2 cellular contexts compared by ENCODE assay signal in the genomic region with DNA sequence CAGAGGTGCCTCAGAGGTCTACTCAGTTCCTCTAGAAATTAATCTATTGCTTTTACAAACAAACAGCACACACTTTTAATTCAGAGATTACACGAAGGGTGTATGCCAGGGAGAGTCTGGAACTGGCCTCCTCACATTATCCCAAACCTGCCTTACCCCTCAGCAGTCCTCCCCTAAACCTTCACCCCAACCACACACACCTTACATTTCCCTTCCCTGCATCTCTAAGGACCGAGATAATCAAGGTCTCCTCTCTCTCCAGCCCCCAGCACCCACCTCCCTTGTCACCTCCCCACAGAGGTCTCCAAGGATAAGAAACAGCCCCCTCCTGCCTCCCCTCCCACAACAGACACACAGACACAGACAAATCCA.
TF ChIP-seq lines count a peak whose summit lies in the region.

No MANE protein-coding gene starts in this region.

TF ChIP-seq in GM23338, 12 proteins besides CTCF, POLR2A, EP300 and RAD21 (continues in another document):
- TF ChIP-seq ZNF114 (CRISPR knock-in tag; IDR thresholded peaks at IDR 0.05) (no peak), EZH2phosphoT487 (IDR thresholded peaks at IDR 0.05; ENCODE audit: unreplicated experiment) (no peak), POLR2AphosphoS5 (IDR thresholded peaks at IDR 0.05; ENCODE audit: low read depth) (no peak), JUNB (IDR thresholded peaks at IDR 0.05; ENCODE audit: unreplicated experiment) (no peak), NANOG (IDR thresholded peaks at IDR 0.05; ENCODE audit: borderline replicate concordance) (no peak), ZNF331 (CRISPR knock-in tag; IDR thresholded peaks at IDR 0.05; ENCODE audit: low read depth) (no peak), STAT1 (IDR thresholded peaks at IDR 0.05; ENCODE audit: unreplicated experiment) (no peak), CREB1 (CRISPR knock-in tag; IDR thresholded peaks at IDR 0.05; ENCODE audit: low read depth) (no peak)
- TF ChIP-seq, protein P1, sequence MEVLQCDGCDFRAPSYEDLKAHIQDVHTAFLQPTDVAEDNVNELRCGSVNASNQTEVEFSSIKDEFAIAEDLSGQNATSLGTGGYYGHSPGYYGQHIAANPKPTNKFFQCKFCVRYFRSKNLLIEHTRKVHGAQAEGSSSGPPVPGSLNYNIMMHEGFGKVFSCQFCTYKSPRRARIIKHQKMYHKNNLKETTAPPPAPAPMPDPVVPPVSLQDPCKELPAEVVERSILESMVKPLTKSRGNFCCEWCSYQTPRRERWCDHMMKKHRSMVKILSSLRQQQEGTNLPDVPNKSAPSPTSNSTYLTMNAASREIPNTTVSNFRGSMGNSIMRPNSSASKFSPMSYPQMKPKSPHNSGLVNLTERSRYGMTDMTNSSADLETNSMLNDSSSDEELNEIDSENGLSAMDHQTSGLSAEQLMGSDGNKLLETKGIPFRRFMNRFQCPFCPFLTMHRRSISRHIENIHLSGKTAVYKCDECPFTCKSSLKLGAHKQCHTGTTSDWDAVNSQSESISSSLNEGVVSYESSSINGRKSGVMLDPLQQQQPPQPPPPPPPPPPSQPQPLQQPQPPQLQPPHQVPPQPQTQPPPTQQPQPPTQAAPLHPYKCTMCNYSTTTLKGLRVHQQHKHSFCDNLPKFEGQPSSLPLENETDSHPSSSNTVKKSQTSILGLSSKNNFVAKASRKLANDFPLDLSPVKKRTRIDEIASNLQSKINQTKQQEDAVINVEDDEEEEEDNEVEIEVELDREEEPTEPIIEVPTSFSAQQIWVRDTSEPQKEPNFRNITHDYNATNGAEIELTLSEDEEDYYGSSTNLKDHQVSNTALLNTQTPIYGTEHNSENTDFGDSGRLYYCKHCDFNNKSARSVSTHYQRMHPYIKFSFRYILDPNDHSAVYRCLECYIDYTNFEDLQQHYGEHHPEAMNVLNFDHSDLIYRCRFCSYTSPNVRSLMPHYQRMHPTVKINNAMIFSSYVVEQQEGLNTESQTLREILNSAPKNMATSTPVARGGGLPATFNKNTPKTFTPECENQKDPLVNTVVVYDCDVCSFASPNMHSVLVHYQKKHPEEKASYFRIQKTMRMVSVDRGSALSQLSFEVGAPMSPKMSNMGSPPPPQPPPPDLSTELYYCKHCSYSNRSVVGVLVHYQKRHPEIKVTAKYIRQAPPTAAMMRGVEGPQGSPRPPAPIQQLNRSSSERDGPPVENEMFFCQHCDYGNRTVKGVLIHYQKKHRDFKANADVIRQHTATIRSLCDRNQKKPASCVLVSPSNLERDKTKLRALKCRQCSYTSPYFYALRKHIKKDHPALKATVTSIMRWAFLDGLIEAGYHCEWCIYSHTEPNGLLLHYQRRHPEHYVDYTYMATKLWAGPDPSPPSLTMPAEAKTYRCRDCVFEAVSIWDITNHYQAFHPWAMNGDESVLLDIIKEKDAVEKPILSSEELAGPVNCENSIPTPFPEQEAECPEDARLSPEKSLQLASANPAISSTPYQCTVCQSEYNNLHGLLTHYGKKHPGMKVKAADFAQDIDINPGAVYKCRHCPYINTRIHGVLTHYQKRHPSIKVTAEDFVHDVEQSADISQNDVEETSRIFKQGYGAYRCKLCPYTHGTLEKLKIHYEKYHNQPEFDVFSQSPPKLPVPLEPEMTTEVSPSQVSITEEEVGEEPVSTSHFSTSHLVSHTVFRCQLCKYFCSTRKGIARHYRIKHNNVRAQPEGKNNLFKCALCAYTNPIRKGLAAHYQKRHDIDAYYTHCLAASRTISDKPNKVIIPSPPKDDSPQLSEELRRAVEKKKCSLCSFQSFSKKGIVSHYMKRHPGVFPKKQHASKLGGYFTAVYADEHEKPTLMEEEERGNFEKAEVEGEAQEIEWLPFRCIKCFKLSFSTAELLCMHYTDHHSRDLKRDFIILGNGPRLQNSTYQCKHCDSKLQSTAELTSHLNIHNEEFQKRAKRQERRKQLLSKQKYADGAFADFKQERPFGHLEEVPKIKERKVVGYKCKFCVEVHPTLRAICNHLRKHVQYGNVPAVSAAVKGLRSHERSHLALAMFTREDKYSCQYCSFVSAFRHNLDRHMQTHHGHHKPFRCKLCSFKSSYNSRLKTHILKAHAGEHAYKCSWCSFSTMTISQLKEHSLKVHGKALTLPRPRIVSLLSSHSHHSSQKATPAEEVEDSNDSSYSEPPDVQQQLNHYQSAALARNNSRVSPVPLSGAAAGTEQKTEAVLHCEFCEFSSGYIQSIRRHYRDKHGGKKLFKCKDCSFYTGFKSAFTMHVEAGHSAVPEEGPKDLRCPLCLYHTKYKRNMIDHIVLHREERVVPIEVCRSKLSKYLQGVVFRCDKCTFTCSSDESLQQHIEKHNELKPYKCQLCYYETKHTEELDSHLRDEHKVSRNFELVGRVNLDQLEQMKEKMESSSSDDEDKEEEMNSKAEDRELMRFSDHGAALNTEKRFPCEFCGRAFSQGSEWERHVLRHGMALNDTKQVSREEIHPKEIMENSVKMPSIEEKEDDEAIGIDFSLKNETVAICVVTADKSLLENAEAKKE (CRISPR knock-in tag; IDR thresholded peaks at IDR 0.05): no peak
- TF ChIP-seq, protein P2, sequence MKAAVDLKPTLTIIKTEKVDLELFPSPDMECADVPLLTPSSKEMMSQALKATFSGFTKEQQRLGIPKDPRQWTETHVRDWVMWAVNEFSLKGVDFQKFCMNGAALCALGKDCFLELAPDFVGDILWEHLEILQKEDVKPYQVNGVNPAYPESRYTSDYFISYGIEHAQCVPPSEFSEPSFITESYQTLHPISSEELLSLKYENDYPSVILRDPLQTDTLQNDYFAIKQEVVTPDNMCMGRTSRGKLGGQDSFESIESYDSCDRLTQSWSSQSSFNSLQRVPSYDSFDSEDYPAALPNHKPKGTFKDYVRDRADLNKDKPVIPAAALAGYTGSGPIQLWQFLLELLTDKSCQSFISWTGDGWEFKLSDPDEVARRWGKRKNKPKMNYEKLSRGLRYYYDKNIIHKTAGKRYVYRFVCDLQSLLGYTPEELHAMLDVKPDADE (IDR thresholded peaks at IDR 0.05): no peak

TF ChIP-seq in GM12878, 131 proteins besides CTCF, POLR2A, EP300 and RAD21:
- no peak for TF ChIP-seq SMAD1 (IDR thresholded peaks at IDR 0.05; ENCODE audit: low read depth, partially characterized antibody)
- TF ChIP-seq SPI1 (IDR thresholded peaks at IDR 0.05; ENCODE audit: borderline replicate concordance, insufficient read depth, low read depth, low read length): no peak
- no peak for TF ChIP-seq GATAD2B (conservative IDR thresholded peaks at IDR 0.05; ENCODE audit: low read depth)
- TF ChIP-seq, protein P3, sequence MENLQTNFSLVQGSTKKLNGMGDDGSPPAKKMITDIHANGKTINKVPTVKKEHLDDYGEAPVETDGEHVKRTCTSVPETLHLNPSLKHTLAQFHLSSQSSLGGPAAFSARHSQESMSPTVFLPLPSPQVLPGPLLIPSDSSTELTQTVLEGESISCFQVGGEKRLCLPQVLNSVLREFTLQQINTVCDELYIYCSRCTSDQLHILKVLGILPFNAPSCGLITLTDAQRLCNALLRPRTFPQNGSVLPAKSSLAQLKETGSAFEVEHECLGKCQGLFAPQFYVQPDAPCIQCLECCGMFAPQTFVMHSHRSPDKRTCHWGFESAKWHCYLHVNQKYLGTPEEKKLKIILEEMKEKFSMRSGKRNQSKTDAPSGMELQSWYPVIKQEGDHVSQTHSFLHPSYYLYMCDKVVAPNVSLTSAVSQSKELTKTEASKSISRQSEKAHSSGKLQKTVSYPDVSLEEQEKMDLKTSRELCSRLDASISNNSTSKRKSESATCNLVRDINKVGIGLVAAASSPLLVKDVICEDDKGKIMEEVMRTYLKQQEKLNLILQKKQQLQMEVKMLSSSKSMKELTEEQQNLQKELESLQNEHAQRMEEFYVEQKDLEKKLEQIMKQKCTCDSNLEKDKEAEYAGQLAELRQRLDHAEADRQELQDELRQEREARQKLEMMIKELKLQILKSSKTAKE (IDR thresholded peaks at IDR 0.05; ENCODE audit: low read depth, poor library complexity, severe bottlenecking): no peak
- no peak for TF ChIP-seq KDM1A (IDR thresholded peaks at IDR 0.05; ENCODE audit: borderline replicate concordance)
- no peak for TF ChIP-seq RFX5 (IDR thresholded peaks at IDR 0.05; ENCODE audit: low read depth, low read length)
- no peak for TF ChIP-seq NBN (IDR thresholded peaks at IDR 0.05)
- no peak for TF ChIP-seq CBX3 (IDR thresholded peaks at IDR 0.05; ENCODE audit: borderline replicate concordance, low read depth)
- no peak for TF ChIP-seq ZBED1 (IDR thresholded peaks at IDR 0.05; ENCODE audit: borderline replicate concordance)
- no peak for TF ChIP-seq POU2F2 (IDR thresholded peaks at IDR 0.05; ENCODE audit: borderline replicate concordance, low read depth, low read length)
- TF ChIP-seq, protein P4, sequence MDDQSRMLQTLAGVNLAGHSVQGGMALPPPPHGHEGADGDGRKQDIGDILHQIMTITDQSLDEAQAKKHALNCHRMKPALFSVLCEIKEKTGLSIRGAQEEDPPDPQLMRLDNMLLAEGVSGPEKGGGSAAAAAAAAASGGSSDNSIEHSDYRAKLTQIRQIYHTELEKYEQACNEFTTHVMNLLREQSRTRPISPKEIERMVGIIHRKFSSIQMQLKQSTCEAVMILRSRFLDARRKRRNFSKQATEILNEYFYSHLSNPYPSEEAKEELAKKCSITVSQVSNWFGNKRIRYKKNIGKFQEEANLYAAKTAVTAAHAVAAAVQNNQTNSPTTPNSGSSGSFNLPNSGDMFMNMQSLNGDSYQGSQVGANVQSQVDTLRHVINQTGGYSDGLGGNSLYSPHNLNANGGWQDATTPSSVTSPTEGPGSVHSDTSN (IDR thresholded peaks at IDR 0.05; ENCODE audit: insufficient replicate concordance, low read depth, low read length): no peak
- TF ChIP-seq, protein P5, sequence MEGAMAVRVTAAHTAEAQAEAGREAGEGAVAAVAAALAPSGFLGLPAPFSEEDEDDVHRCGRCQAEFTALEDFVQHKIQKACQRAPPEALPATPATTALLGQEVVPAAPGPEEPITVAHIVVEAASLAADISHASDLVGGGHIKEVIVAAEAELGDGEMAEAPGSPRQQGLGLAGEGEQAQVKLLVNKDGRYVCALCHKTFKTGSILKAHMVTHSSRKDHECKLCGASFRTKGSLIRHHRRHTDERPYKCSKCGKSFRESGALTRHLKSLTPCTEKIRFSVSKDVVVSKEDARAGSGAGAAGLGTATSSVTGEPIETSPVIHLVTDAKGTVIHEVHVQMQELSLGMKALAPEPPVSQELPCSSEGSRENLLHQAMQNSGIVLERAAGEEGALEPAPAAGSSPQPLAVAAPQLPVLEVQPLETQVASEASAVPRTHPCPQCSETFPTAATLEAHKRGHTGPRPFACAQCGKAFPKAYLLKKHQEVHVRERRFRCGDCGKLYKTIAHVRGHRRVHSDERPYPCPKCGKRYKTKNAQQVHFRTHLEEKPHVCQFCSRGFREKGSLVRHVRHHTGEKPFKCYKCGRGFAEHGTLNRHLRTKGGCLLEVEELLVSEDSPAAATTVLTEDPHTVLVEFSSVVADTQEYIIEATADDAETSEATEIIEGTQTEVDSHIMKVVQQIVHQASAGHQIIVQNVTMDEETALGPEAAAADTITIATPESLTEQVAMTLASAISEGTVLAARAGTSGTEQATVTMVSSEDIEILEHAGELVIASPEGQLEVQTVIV (IDR thresholded peaks at IDR 0.05; ENCODE audit: borderline replicate concordance, partially characterized antibody): no peak
- TF ChIP-seq, protein P6, sequence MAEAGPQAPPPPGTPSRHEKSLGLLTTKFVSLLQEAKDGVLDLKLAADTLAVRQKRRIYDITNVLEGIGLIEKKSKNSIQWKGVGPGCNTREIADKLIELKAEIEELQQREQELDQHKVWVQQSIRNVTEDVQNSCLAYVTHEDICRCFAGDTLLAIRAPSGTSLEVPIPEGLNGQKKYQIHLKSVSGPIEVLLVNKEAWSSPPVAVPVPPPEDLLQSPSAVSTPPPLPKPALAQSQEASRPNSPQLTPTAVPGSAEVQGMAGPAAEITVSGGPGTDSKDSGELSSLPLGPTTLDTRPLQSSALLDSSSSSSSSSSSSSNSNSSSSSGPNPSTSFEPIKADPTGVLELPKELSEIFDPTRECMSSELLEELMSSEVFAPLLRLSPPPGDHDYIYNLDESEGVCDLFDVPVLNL (IDR thresholded peaks at IDR 0.05; ENCODE audit: low read depth, low read length): no peak
- TF ChIP-seq SMC3 (IDR thresholded peaks at IDR 0.05; ENCODE audit: borderline replicate concordance, low read length): no peak
- TF ChIP-seq HCFC1 (IDR thresholded peaks at IDR 0.05; ENCODE audit: low read length): no peak
- no peak for TF ChIP-seq HDAC2 (IDR thresholded peaks at IDR 0.05)
- no peak for TF ChIP-seq FOS (IDR thresholded peaks at IDR 0.05; ENCODE audit: borderline replicate concordance, extremely low read depth, insufficient read length)
- TF ChIP-seq, protein P7, sequence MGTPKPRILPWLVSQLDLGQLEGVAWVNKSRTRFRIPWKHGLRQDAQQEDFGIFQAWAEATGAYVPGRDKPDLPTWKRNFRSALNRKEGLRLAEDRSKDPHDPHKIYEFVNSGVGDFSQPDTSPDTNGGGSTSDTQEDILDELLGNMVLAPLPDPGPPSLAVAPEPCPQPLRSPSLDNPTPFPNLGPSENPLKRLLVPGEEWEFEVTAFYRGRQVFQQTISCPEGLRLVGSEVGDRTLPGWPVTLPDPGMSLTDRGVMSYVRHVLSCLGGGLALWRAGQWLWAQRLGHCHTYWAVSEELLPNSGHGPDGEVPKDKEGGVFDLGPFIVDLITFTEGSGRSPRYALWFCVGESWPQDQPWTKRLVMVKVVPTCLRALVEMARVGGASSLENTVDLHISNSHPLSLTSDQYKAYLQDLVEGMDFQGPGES (IDR thresholded peaks at IDR 0.05): no peak
- TF ChIP-seq BCL11A (IDR thresholded peaks at IDR 0.05; ENCODE audit: low read depth, low read length): no peak
TF ChIP-seq in GM12878: peak in this region for 0.
